ENCODE assay signal across 1 cellular context in the genomic region with DNA sequence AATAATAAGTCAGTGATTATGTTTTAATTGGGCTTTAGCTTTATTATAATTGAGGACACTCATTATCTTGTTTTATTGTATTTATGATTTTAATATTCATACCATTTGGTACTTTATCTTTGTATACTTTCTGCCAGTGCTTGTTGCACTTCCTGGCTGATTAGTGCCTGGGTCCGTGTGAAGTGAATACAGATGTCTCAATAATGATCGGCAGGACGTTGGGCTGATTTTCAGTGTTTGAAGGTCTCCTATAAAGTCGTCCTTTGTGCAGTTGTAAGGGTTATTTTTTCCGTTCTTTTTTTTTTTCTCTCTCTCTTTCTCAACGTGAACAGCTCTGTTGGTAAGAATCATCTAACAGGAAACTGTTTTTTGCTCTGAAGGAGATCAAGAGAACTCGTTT.
TF ChIP-seq lines count a peak whose summit lies in the region.

No MANE protein-coding gene starts in this region.

TF ChIP-seq in WTC11, 78 proteins besides CTCF, POLR2A, EP300 and RAD21:
- no peak for TF ChIP-seq PRDM15 (CRISPR knock-in tag; IDR thresholded peaks at IDR 0.05)
- TF ChIP-seq, protein P1, sequence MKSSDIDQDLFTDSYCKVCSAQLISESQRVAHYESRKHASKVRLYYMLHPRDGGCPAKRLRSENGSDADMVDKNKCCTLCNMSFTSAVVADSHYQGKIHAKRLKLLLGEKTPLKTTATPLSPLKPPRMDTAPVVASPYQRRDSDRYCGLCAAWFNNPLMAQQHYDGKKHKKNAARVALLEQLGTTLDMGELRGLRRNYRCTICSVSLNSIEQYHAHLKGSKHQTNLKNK (CRISPR knock-in tag; IDR thresholded peaks at IDR 0.05) = no peak
- no peak for TF ChIP-seq RELA (CRISPR knock-in tag; IDR thresholded peaks at IDR 0.05; ENCODE audit: borderline replicate concordance)
- no peak for TF ChIP-seq KAT7 (CRISPR knock-in tag; IDR thresholded peaks at IDR 0.05; ENCODE audit: borderline replicate concordance)
- no peak for TF ChIP-seq EMX1 (CRISPR knock-in tag; IDR thresholded peaks at IDR 0.05)
- no peak for TF ChIP-seq JUN (CRISPR knock-in tag; IDR thresholded peaks at IDR 0.05)
- no peak for TF ChIP-seq ATF6 (CRISPR knock-in tag; IDR thresholded peaks at IDR 0.05)
- TF ChIP-seq, protein P2, sequence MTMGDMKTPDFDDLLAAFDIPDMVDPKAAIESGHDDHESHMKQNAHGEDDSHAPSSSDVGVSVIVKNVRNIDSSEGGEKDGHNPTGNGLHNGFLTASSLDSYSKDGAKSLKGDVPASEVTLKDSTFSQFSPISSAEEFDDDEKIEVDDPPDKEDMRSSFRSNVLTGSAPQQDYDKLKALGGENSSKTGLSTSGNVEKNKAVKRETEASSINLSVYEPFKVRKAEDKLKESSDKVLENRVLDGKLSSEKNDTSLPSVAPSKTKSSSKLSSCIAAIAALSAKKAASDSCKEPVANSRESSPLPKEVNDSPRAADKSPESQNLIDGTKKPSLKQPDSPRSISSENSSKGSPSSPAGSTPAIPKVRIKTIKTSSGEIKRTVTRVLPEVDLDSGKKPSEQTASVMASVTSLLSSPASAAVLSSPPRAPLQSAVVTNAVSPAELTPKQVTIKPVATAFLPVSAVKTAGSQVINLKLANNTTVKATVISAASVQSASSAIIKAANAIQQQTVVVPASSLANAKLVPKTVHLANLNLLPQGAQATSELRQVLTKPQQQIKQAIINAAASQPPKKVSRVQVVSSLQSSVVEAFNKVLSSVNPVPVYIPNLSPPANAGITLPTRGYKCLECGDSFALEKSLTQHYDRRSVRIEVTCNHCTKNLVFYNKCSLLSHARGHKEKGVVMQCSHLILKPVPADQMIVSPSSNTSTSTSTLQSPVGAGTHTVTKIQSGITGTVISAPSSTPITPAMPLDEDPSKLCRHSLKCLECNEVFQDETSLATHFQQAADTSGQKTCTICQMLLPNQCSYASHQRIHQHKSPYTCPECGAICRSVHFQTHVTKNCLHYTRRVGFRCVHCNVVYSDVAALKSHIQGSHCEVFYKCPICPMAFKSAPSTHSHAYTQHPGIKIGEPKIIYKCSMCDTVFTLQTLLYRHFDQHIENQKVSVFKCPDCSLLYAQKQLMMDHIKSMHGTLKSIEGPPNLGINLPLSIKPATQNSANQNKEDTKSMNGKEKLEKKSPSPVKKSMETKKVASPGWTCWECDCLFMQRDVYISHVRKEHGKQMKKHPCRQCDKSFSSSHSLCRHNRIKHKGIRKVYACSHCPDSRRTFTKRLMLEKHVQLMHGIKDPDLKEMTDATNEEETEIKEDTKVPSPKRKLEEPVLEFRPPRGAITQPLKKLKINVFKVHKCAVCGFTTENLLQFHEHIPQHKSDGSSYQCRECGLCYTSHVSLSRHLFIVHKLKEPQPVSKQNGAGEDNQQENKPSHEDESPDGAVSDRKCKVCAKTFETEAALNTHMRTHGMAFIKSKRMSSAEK (CRISPR knock-in tag; IDR thresholded peaks at IDR 0.05; ENCODE audit: borderline replicate concordance) = no peak
- no peak for TF ChIP-seq SMAD4 (CRISPR knock-in tag; IDR thresholded peaks at IDR 0.05)
- no peak for TF ChIP-seq NR3C1 (CRISPR knock-in tag; conservative IDR thresholded peaks at IDR 0.05; ENCODE audit: low read depth)
- TF ChIP-seq, protein P3, sequence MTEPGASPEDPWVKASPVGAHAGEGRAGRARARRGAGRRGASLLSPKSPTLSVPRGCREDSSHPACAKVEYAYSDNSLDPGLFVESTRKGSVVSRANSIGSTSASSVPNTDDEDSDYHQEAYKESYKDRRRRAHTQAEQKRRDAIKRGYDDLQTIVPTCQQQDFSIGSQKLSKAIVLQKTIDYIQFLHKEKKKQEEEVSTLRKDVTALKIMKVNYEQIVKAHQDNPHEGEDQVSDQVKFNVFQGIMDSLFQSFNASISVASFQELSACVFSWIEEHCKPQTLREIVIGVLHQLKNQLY (CRISPR knock-in tag; IDR thresholded peaks at IDR 0.05) = no peak
- no peak for TF ChIP-seq OVOL2 (CRISPR knock-in tag; IDR thresholded peaks at IDR 0.05; ENCODE audit: borderline replicate concordance)
- no peak for TF ChIP-seq ATF3 (CRISPR knock-in tag; conservative IDR thresholded peaks at IDR 0.05)
- TF ChIP-seq CREB1 (CRISPR knock-in tag; IDR thresholded peaks at IDR 0.05) = no peak
- no peak for TF ChIP-seq IRF1 (CRISPR knock-in tag; IDR thresholded peaks at IDR 0.05)
- TF ChIP-seq FOXP1 (CRISPR knock-in tag; IDR thresholded peaks at IDR 0.05; ENCODE audit: borderline replicate concordance) = no peak
- TF ChIP-seq SMAD3 (CRISPR knock-in tag; IDR thresholded peaks at IDR 0.05; ENCODE audit: borderline replicate concordance) = no peak
